22 cellular contexts compared by ENCODE assay signal in the genomic region with DNA sequence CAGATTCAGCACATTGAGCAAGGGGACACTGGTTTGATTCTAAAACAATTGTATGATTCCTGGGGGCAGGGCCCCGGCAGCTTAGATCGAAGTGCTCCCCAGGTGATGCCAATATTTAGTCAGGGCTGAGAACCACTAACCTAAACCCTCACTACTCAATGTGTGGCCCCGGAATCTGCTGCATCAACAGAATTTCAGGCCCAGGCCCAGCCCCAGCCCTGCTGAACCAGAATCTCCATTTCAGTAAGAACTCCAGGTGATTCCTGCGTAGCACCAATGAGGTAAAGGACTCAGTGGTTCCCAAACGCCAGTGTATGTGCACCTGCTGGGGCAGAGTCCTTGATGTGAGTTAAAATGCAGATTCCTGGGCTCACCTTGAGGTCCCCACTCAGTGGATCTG.
A peak's percentile ranks its signal among the peaks of the same experiment; 100 is the strongest.
DNase-seq lines count a peak whose midpoint lies in the region; ATAC-seq and FAIRE-seq lines count a peak whose summit lies in the region.
"Had no signal": no experiment of that assay in that cellular context is flagged by ENCODE, and none has a peak within 500 bp of the region (broad histone marks: within the 10 kb centered on the region; RNA-seq: fewer than 3 reads in every experiment).

No MANE protein-coding gene starts in this region.

- H4K20me1 ChIP-seq in GM23248 (ENCODE audit: insufficient read depth): no peaks in the 10 kb centered on the region

- H3K23ac ChIP-seq in mesendoderm (ENCODE audit: low read length): no peak overlapping the region

- intact Hi-C loops in cardiac septum (cut with DNase I): no loop called here
- intact Hi-C loops in Right ventricle myocardium superior (cut with DNase I): no loop called here

- H3K27me3 ChIP-seq in mesendoderm (ENCODE audit: insufficient read depth, low read length, poor library complexity): no peaks in the 10 kb centered on the region
- H3K27me3 ChIP-seq in GM23248 (replicated peaks; ENCODE audit: insufficient read depth): peaks cover 45% of the 10 kb centered on the region

- WGBS in mesendoderm (ENCODE audit: extremely low coverage, insufficient coverage, low lambda C conversion rate): no CpG with 5 or more reads among the region's 5 CpGs
- 57 to 58% methylated on average over 5 of the region's 5 CpGs for WGBS in GM23248 (ENCODE audit: low coverage in 1 of 2, low lambda C conversion rate in 2 of 2, missing lambda C conversion rate in 2 of 2), 2 experiments

- H2BK15ac ChIP-seq in mesendoderm (replicated peaks; ENCODE audit: low read depth): no peak overlapping the region

- no peaks in the 10 kb centered on the region for H3K9me2 ChIP-seq in GM23248 (ENCODE audit: insufficient read depth)

- no peaks in the 10 kb centered on the region for H3K79me1 ChIP-seq in mesendoderm (ENCODE audit: low read length)

- no peak overlapping the region for H2AK5ac ChIP-seq in mesendoderm (ENCODE audit: low read length)

- H3K9ac ChIP-seq in mesendoderm (ENCODE audit: low read length) (no peak overlapping the region), GM23248 (no peak overlapping the region)

- no peaks in the 10 kb centered on the region for H3K79me2 ChIP-seq in mesendoderm (ENCODE audit: control insufficient read depth, insufficient read depth, low read length)
- H3K79me2 ChIP-seq in GM23248 (ENCODE audit: insufficient read depth): no peaks in the 10 kb centered on the region

- H3K4me1 ChIP-seq in mesendoderm (ENCODE audit: control insufficient read depth, low read depth, low read length): peaks cover 3% of the 10 kb centered on the region
- no peaks in the 10 kb centered on the region for H3K4me1 ChIP-seq in GM23248 (ENCODE audit: insufficient read depth)

- FAIRE-seq in HTR-8/SVneo (lab: Jason Lieb, UNC): peak; percentile 4
- FAIRE-seq: GM12878, H1, K562 had no signal

- H3K56ac ChIP-seq in mesendoderm (ENCODE audit: low read length): peak overlapping the region; percentile 39

- no peak overlapping the region for H3K4ac ChIP-seq in mesendoderm (ENCODE audit: low read depth, low read length)

- no peaks in the 10 kb centered on the region for H3K9me3 ChIP-seq in GM23248 (ENCODE audit: low read depth)
- H3K9me3 ChIP-seq: BE2C had no signal

- DNase-seq in cardiac septum (ENCODE audit: low spot score): peak; percentile 44
- no peak for DNase-seq in Right ventricle myocardium superior
- no peak for DNase-seq in HTR-8/SVneo (ENCODE audit: insufficient read length, low spot score)
- no peak for DNase-seq in mesendoderm
- no peak for DNase-seq in GM23248
- DNase-seq in activated CD8-positive, alpha-beta memory T cell treated with anti-CD3 and anti-CD28 coated beads, Interleukin-2, amount 50 U/mL, for 4 hours: no peak
- DNase-seq: ACHN; BE2C; C1 segment of cervical spinal cord; CD4-positive, CD25-positive, alpha-beta regulatory T cell; CD8-positive, alpha-beta memory T cell; COR-L47; DMS 273 treated with DMSO at 0.1 percent for 48 hours; DMS53; DND-41; EL; H9; IMR-90 had no signal

- peak overlapping the region; percentile 46 for H3K18ac ChIP-seq in mesendoderm (ENCODE audit: low read length)

- peak overlapping the region; percentile 19 for H2BK120ac ChIP-seq in mesendoderm (ENCODE audit: low read depth, low read length)

- no peak overlapping the region for H4K5ac ChIP-seq in mesendoderm (ENCODE audit: low read length)

- ATAC-seq in Right ventricle myocardium superior (ENCODE audit: poor library complexity) (no peak), HG02798 (IDR thresholded peaks at IDR 0.05; ENCODE audit: poor library complexity, unreplicated experiment) (no peak)
- ATAC-seq: GM12878, K562 had no signal

- H3K4me3 ChIP-seq in mesendoderm (ENCODE audit: low read length): no peak overlapping the region
- no peak overlapping the region for H3K4me3 ChIP-seq in GM23248
- H3K4me3 ChIP-seq: GM12878, K562 had no signal

- H2AFZ ChIP-seq in GM23248: no peak overlapping the region

- H3K36me3 ChIP-seq in mesendoderm (ENCODE audit: control insufficient read depth, insufficient read depth, low read length) (no peaks in the 10 kb centered on the region), GM23248 (ENCODE audit: low read depth) (no peaks in the 10 kb centered on the region)
- H3K36me3 ChIP-seq: BE2C had no signal

- H3K4me2 ChIP-seq in mesendoderm (ENCODE audit: low read length): no peak overlapping the region
- H3K4me2 ChIP-seq in GM23248 (ENCODE audit: unreplicated experiment): no peak overlapping the region

- in situ Hi-C loops in GM23248 (cut with MboI): no loop called here

- H3K27ac ChIP-seq in mesendoderm (ENCODE audit: low read depth, low read length): no peak overlapping the region
- H3K27ac ChIP-seq in GM23248: no peak overlapping the region

- no peak overlapping the region for H2BK5ac ChIP-seq in mesendoderm (ENCODE audit: low read length)

- no peak overlapping the region for H4K8ac ChIP-seq in mesendoderm (ENCODE audit: low read depth, low read length)

- no peaks in the 10 kb centered on the region for H3F3A ChIP-seq in GM23248 (ENCODE audit: insufficient read depth)
